ENCODE assay signal across 9 cellular contexts in the genomic region with DNA sequence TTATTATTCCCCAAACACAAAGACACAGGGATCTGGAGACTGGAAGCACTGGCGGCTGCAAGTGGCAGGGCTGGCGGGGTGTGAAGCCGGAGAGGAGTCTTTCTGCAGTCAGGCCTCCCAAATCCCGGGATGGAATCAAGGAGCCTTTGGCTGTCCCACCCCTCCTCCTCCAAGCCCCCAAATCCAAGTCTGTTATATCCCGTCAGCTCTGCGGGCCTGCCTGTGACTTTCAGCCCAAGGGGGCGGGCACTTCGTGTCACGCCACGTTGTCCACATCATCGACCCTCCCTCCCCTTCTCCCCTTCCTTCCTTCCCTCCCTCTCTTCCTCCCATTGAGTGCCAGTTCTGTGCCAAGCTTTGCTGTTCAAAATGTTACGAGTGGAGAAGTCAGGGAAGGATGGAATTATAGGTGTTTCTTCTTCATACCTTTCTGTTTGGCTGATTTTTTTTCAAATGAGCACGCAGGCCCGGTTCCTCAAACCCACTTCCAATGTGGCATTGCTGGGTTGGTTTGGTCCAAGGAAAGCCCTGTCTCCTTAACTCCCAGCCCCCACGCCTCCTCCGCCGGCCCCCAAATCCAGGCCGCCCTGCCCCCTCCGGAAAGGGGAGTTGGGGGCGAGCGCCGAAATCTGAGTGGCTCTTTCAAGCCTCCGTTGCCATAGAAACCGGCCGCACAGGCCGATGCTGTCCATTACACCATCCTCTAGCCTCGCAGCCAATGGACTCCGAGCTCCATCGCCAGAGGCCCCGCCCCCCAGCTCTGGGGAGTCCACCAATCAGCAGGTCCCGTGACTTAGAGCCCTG. TPM values are rescaled to one million over a fixed set of nuclear protein-coding genes. Genes with fewer than 3 reads are reported as not detected.
DNase-seq lines count a peak whose midpoint lies in the region; ATAC-seq lines count a peak whose summit lies in the region.
"Had no signal": no experiment of that assay in that cellular context is flagged by ENCODE, and none has a peak within 500 bp of the region (broad histone marks: within the 10 kb centered on the region; RNA-seq: fewer than 3 reads in every experiment).

No MANE protein-coding gene starts in this region.

- no peak overlapping the region for H3K9ac ChIP-seq in BLaER1 treated with 17β-estradiol and CSF1 and Interleukin-3, amounts not matched to agents 10 nM and 100 nM
- H3K9ac ChIP-seq in NT2/D1 (ENCODE audit: insufficient read length, low read depth), result peak overlapping the region; percentile 70

- no peaks in the 10 kb centered on the region for H4K20me1 ChIP-seq in BLaER1 treated with 17β-estradiol and CSF1 and Interleukin-3, amounts not matched to agents 10 nM and 100 nM

- H3K4me2 ChIP-seq in BLaER1 treated with 17β-estradiol and CSF1 and Interleukin-3, amounts not matched to agents 10 nM and 100 nM, result peak overlapping the region; percentile 41 to 74 (median 54)

- no peaks in the 10 kb centered on the region for H3K36me3 ChIP-seq in BLaER1 treated with 17β-estradiol and CSF1 and Interleukin-3, amounts not matched to agents 10 nM and 100 nM
- no peaks in the 10 kb centered on the region for H3K36me3 ChIP-seq in NT2/D1 (ENCODE audit: insufficient read depth, insufficient read length, low read length)

- H3K4me1 ChIP-seq in BLaER1 treated with 17β-estradiol and CSF1 and Interleukin-3, amounts not matched to agents 10 nM and 100 nM, result peaks cover 14 to 37% (median 21%) of the 10 kb centered on the region in 10 experiments; a peak in 19 of 20 replicates
- H3K4me1 ChIP-seq in NT2/D1 (ENCODE audit: insufficient read depth, insufficient read length), result no peaks in the 10 kb centered on the region

- no peaks in the 10 kb centered on the region for H3K27me3 ChIP-seq in BLaER1 treated with 17β-estradiol and CSF1 and Interleukin-3, amounts not matched to agents 10 nM and 100 nM
- no peaks in the 10 kb centered on the region for H3K27me3 ChIP-seq in NT2/D1 (ENCODE audit: insufficient read depth, insufficient read length)

- H3K4me3 ChIP-seq in BLaER1 treated with 17β-estradiol and CSF1 and Interleukin-3, amounts not matched to agents 10 nM and 100 nM, result peak overlapping the region in 5 of 10 experiments; percentile 11 to 51 (median 27); a peak in 7 of 20 replicates
- peak overlapping the region; percentile 25 for H3K4me3 ChIP-seq in NT2/D1 (ENCODE audit: insufficient read length, low read depth)

- DNase-seq in NT2/D1 (ENCODE audit: low read depth, low spot score) (peak; percentile 99), activated T-helper 1 cell treated with Interleukin-2 at 50 U/mL for 16 hours (ENCODE audit: low read depth) (peak; percentile 44), fibroblast of gingiva (ENCODE audit: low read depth) (peak; percentile 100), myocyte (ENCODE audit: low read depth) (peak; percentile 99)
- peak; percentile 69 to 92 for DNase-seq in stimulated activated CD8-positive, alpha-beta memory T cell treated with anti-CD3 and anti-CD28 coated beads, Interleukin-7, amount 100 ng/mL, for 48 hours (ENCODE audit: extremely low read depth in 1 of 2, low read depth in 1 of 2)

- H3K27ac ChIP-seq in BLaER1 treated with 17β-estradiol and CSF1 and Interleukin-3, amounts not matched to agents 10 nM and 100 nM, result 0 out of 22 replicates have a peak overlapping the region, but pooled peaks of 1 of the 11 experiments have one; percentile 10

- ATAC-seq in GM19395 (IDR thresholded peaks at IDR 0.05; ENCODE audit: unreplicated experiment), result peak; percentile 99
- peak; percentile 92 for ATAC-seq in HG03469 (IDR thresholded peaks at IDR 0.05; ENCODE audit: unreplicated experiment)

- peaks cover 0 to 5% (median 0%) of the 10 kb centered on the region in 11 experiments; a peak in 2 of 22 replicates for H3K9me3 ChIP-seq in BLaER1 treated with 17β-estradiol and CSF1 and Interleukin-3, amounts not matched to agents 10 nM and 100 nM (replicated peaks in 1 of 11)
- H3K9me3 ChIP-seq in NT2/D1 (ENCODE audit: insufficient read depth, low read length), result no peaks in the 10 kb centered on the region

RNA-seq across cellular contexts. Expression of a gene that starts 12.7 kb away (rescaled TPM):
- 19.8 and 20.1 TPM in 2 replicates for total RNA-seq in myocyte
- 9.6 TPM for polyA plus RNA-seq in myocyte (2012)

RNA-seq across cellular contexts. Expression of a gene that starts 15.3 kb away (rescaled TPM):
- total RNA-seq in myocyte, result 10.2 and 11.7 TPM in 2 replicates
- 13.1 TPM for polyA plus RNA-seq in myocyte (2012)

RNA-seq across cellular contexts. Expression of a gene that starts 19.5 kb away (rescaled TPM):
- total RNA-seq in myocyte, result 2.5 and 3.3 TPM in 2 replicates
- 11.1 TPM for polyA plus RNA-seq in myocyte (2012)

RNA-seq across cellular contexts. Expression of a gene that starts 36.9 kb away (rescaled TPM):
- 33.1 and 38.2 TPM in 2 replicates for total RNA-seq in myocyte
- polyA plus RNA-seq in myocyte (2012), result 56.8 TPM

RNA-seq across cellular contexts. Expression of a gene that starts 52.5 kb away (rescaled TPM):
- not detected in 2 replicates for total RNA-seq in myocyte
- polyA plus RNA-seq in myocyte (2012), result not detected
- total RNA-seq: NCI-H460 had no signal

Comparison
In these comparisons a context has a peak if more than half of its experiments do, and no peak if none do; other contexts are left out.
1. DNase-seq: peak in every context shown above with its lines; median percentile 100 in fibroblast of gingiva; 99 in NT2/D1; 99 in myocyte; 80 in stimulated activated CD8-positive, alpha-beta memory T cell treated with anti-CD3 and anti-CD28 coated beads, Interleukin-7, amount 100 ng/mL, for 48 hours; 44 in activated T-helper 1 cell treated with Interleukin-2 at 50 U/mL for 16 hours.